ENCODE assay signal across 1 cellular context in the genomic region with DNA sequence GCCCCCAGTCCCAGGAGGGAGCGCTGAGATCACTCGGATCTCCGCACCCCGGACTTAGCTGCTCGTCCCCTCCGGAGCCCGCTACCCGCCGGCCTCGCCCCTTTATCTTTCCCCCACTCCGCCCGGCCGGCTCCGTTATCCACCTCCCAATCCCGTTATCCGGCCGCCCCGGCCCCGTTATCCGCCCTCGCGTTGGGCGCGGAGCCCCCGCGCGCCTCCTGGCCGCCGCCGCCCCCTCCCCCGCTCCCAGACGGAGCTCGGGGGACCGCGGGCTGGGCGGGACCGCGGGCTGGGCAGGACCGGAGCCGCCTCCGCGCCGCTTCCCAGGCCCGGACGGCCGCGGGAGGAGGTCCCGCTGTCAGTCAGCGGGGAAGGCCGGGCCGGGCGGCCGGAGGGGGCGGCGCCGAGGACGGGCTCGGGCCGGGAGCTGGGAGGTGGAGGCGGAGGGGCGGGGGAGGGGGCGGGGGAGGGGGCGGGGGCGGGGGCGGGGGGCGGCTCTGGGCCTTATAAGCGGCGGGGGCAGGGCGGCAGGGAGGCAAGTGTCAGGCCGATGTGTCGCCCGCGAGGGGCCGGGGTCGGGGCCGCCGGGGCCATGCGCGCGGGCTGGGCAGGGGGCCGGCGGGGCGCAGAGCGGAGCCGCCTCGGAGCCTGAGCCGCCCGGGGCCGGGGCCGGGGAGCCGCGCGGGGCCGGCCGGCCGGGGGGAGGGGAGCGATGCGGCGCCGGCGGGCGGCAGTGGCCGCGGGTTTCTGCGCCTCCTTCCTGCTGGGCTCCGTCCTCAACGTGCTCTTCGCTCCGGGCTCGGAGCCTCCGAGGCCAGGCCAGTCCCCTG.
TF ChIP-seq lines count a peak whose summit lies in the region.

Gene PKDCC (plus strand): TSS at position 534 of the 830 bp plus-strand sequence. CDS start 179 bp downstream, at position 713.

TF ChIP-seq in HepG2, 621 proteins besides CTCF, POLR2A, EP300 and RAD21 (continued from another document):
- 0 out of 2 replicates have a peak, but pooled peaks have one; percentile 5 for TF ChIP-seq MAF1 (CRISPR knock-in tag; IDR thresholded peaks at IDR 0.05; ENCODE audit: borderline replicate concordance)
- TF ChIP-seq SRSF1 (optimal IDR thresholded peaks at IDR 0.05; ENCODE audit: low read depth, low read length) = peak; percentile 16
- 0 out of 2 replicates have a peak, but pooled peaks have one; percentile 7 for TF ChIP-seq PCBP1 (IDR thresholded peaks at IDR 0.05; ENCODE audit: borderline replicate concordance, low read depth, low read length)
- 0 out of 2 replicates have a peak, but pooled peaks have one; percentile 5 for TF ChIP-seq HNF4G (IDR thresholded peaks at IDR 0.05; ENCODE audit: borderline replicate concordance, low read depth, low read length)
- TF ChIP-seq HNF4G (CRISPR knock-in tag; IDR thresholded peaks at IDR 0.05; ENCODE audit: borderline replicate concordance, low read depth) = no peak
- TF ChIP-seq TAF1 (CRISPR knock-in tag; IDR thresholded peaks at IDR 0.05) = 0 out of 2 replicates have a peak, but pooled peaks have one; percentile 12
- TF ChIP-seq, protein P1, sequence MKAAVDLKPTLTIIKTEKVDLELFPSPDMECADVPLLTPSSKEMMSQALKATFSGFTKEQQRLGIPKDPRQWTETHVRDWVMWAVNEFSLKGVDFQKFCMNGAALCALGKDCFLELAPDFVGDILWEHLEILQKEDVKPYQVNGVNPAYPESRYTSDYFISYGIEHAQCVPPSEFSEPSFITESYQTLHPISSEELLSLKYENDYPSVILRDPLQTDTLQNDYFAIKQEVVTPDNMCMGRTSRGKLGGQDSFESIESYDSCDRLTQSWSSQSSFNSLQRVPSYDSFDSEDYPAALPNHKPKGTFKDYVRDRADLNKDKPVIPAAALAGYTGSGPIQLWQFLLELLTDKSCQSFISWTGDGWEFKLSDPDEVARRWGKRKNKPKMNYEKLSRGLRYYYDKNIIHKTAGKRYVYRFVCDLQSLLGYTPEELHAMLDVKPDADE (CRISPR knock-in tag; IDR thresholded peaks at IDR 0.05) = no peak
- TF ChIP-seq PBX2 (CRISPR knock-in tag; IDR thresholded peaks at IDR 0.05) = peak; percentile 59
- TF ChIP-seq HOXA9 (CRISPR knock-in tag; IDR thresholded peaks at IDR 0.05; ENCODE audit: borderline replicate concordance) = 0 out of 2 replicates have a peak, but pooled peaks have one; percentile 24
- TF ChIP-seq FOXP1 (IDR thresholded peaks at IDR 0.05) = no peak
- TF ChIP-seq FOXP1 (CRISPR knock-in tag; IDR thresholded peaks at IDR 0.05) = no peak
- 0 out of 2 replicates have a peak, but pooled peaks have one; percentile 50 for TF ChIP-seq BCL3 (CRISPR knock-in tag; IDR thresholded peaks at IDR 0.05)
- peak; percentile 38 for TF ChIP-seq PTBP1 (IDR thresholded peaks at IDR 0.05; ENCODE audit: low read depth, low read length, poor library complexity, severe bottlenecking)
- TF ChIP-seq E2F1 (CRISPR knock-in tag; IDR thresholded peaks at IDR 0.05) = 0 out of 2 replicates have a peak, but pooled peaks have one; percentile 41
- 0 out of 2 replicates have a peak, but pooled peaks have one; percentile 5 for TF ChIP-seq KMT2B (CRISPR knock-in tag; IDR thresholded peaks at IDR 0.05)
- peak; percentile 9; the same call in 1 of the 2 replicates for TF ChIP-seq CBFB (CRISPR knock-in tag; IDR thresholded peaks at IDR 0.05)
- TF ChIP-seq, protein P2, sequence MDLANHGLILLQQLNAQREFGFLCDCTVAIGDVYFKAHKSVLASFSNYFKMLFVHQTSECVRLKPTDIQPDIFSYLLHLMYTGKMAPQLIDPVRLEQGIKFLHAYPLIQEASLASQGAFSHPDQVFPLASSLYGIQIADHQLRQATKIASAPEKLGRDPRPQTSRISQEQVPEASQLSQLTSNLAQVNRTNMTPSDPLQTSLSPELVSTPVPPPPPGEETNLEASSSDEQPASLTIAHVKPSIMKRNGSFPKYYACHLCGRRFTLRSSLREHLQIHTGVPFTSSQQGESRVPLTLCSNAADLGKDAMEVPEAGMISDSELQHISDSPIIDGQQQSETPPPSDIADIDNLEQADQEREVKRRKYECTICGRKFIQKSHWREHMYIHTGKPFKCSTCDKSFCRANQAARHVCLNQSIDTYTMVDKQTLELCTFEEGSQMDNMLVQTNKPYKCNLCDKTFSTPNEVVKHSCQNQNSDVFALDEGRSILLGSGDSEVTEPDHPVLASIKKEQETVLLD (CRISPR knock-in tag; IDR thresholded peaks at IDR 0.05; ENCODE audit: low read depth) = peak; percentile 87
- peak; percentile 22; the same call in 1 of the 2 replicates for TF ChIP-seq MED13 (CRISPR knock-in tag; IDR thresholded peaks at IDR 0.05)
- no peak for TF ChIP-seq SP1 (IDR thresholded peaks at IDR 0.05)
- TF ChIP-seq SP1 (CRISPR knock-in tag; IDR thresholded peaks at IDR 0.05) = 0 out of 2 replicates have a peak, but pooled peaks have one; percentile 17
- no peak for TF ChIP-seq PAXIP1 (CRISPR knock-in tag; conservative IDR thresholded peaks at IDR 0.05)
- TF ChIP-seq HNRNPLL (IDR thresholded peaks at IDR 0.05; ENCODE audit: low read depth, low read length, poor library complexity, severe bottlenecking) = peak; percentile 42
- TF ChIP-seq, protein P3, sequence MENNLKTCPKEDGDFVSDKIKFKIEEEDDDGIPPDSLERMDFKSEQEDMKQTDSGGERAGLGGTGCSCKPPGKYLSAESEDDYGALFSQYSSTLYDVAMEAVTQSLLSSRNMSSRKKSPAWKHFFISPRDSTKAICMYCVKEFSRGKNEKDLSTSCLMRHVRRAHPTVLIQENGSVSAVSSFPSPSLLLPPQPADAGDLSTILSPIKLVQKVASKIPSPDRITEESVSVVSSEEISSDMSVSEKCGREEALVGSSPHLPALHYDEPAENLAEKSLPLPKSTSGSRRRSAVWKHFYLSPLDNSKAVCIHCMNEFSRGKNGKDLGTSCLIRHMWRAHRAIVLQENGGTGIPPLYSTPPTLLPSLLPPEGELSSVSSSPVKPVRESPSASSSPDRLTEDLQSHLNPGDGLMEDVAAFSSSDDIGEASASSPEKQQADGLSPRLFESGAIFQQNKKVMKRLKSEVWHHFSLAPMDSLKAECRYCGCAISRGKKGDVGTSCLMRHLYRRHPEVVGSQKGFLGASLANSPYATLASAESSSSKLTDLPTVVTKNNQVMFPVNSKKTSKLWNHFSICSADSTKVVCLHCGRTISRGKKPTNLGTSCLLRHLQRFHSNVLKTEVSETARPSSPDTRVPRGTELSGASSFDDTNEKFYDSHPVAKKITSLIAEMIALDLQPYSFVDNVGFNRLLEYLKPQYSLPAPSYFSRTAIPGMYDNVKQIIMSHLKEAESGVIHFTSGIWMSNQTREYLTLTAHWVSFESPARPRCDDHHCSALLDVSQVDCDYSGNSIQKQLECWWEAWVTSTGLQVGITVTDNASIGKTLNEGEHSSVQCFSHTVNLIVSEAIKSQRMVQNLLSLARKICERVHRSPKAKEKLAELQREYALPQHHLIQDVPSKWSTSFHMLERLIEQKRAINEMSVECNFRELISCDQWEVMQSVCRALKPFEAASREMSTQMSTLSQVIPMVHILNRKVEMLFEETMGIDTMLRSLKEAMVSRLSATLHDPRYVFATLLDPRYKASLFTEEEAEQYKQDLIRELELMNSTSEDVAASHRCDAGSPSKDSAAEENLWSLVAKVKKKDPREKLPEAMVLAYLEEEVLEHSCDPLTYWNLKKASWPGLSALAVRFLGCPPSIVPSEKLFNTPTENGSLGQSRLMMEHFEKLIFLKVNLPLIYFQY (CRISPR knock-in tag; IDR thresholded peaks at IDR 0.05; ENCODE audit: borderline replicate concordance) = peak; percentile 70; the same call in 1 of the 2 replicates
- 0 out of 2 replicates have a peak, but pooled peaks have one; percentile 28 for TF ChIP-seq ZNF562 (CRISPR knock-in tag; IDR thresholded peaks at IDR 0.05; ENCODE audit: borderline replicate concordance)
- no peak for TF ChIP-seq POGZ (CRISPR knock-in tag; IDR thresholded peaks at IDR 0.05)
- TF ChIP-seq ZNF574 (CRISPR knock-in tag; IDR thresholded peaks at IDR 0.05) = peak; percentile 12; the same call in 1 of the 2 replicates
